19 cellular contexts compared by ENCODE assay signal in the genomic region with DNA sequence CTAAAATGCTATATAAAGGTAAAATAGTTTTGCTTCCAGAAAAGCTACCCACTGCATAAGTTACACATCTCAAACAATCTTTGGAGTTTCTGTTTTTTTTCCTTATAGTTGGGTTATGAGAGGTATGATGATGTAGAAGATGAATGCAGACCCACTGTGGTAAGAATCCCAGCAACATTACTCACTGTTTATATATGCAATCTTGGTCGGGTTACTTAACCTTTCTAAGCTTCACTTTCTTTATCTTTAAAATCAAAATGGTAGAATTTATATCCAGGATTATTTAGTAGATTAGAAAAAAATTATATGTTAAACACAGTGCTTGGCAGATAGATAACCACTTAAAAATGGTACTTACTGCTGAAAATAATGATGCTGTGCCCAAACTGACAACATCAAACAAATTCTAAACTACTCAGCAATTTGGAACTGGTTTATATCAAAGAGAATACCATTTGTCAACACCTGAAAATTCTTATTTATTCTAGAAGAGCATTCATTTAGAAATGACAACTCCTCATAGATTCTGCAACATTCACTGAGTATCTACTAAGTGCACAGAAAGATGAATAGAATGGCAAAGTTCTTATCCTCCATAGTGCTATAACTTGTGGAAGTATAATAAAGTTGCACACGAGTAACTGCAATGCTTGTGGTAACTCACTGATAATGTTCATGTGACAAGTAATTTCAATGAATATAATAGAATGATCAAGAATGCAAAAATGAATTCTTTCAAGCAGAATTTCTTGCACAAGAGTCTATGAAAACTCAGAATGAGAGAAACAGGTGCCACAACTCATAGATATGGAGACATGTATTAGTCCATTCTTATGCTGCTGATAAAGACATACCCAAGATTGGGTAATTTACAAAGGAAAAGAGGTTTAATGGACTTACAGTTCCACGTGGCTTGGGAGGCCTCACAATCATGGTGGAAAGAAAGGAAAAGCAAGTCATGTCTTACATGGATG.
DNase-seq lines count a peak whose midpoint lies in the region; ATAC-seq and TF ChIP-seq lines count a peak whose summit lies in the region.
"Had no signal": no experiment of that assay in that cellular context is flagged by ENCODE, and none has a peak within 500 bp of the region (broad histone marks: within the 10 kb centered on the region; RNA-seq: fewer than 3 reads in every experiment).

No MANE protein-coding gene starts in this region.

- H3K9me3 ChIP-seq in PC-3 (ENCODE audit: low read length), result peaks cover 4% of the 10 kb centered on the region

- H3K36me3 ChIP-seq in PC-3 (ENCODE audit: low read depth, low read length) (peaks cover 4% of the 10 kb centered on the region; the same call in 1 of the 2 replicates), brain microvascular endothelial cell (replicated peaks) (no peaks in the 10 kb centered on the region)
- H3K36me3 ChIP-seq: left lung, right atrium auricular region, stomach had no signal

- DNase-seq in AG08395 (ENCODE audit: low spot score) (peak; percentile 40), PC-3 (peak; percentile 76), brain microvascular endothelial cell (peak; percentile 63), iris pigment epithelial cell (ENCODE audit: low read depth) (peak; percentile 92), head of caudate nucleus (no peak)
- no peak for DNase-seq in stimulated activated naive CD8-positive, alpha-beta T cell treated with anti-CD3 and anti-CD28 coated beads, Interleukin-15, Interleukin-2, amounts not matched to agents 100 U/mL and 50 U/mL, for 24 hours
- no peak for DNase-seq in activated CD8-positive, alpha-beta T cell treated with anti-CD3 and anti-CD28 coated beads, Interleukin-2, amount 10 ng/mL, durations not matched to agents 7 days and 5 days
- DNase-seq in activated CD4-positive, alpha-beta memory T cell treated with anti-CD3 and anti-CD28 coated beads for 36 hours, result no peak
- DNase-seq: ACHN; activated CD4-positive, CD25-positive, alpha-beta regulatory T cell treated with anti-CD3 and anti-CD28 coated beads, Interleukin-2, amount 50 U/mL, for 72 hours; activated CD8-positive, alpha-beta memory T cell treated with anti-CD3 and anti-CD28 coated beads, Interleukin-2, amount 50 U/mL, for 4 hours; activated naive CD4-positive, alpha-beta T cell; CD8-positive, alpha-beta memory T cell; DMS79 treated with DMSO at 0.1 percent for 48 hours; left lung; mucosa of descending colon; stomach; T-helper 9 cell had no signal

- no peak overlapping the region for H3K4me3 Mint-ChIP-seq in activated CD8-positive, alpha-beta T cell treated with anti-CD3 and anti-CD28 coated beads, Interleukin-2, amount 10 ng/mL, durations not matched to agents 7 days and 5 days
- H3K4me3 Mint-ChIP-seq in activated CD4-positive, alpha-beta memory T cell treated with anti-CD3 and anti-CD28 coated beads for 36 hours, result no peak overlapping the region
- H3K4me3 Mint-ChIP-seq: CD8-positive, alpha-beta memory T cell had no signal

- H2AFZ ChIP-seq in PC-3 (ENCODE audit: low read length), result no peak overlapping the region

- peaks cover 9% of the 10 kb centered on the region for H3K9me3 Mint-ChIP-seq in activated CD8-positive, alpha-beta T cell treated with anti-CD3 and anti-CD28 coated beads, Interleukin-2, amount 10 ng/mL, durations not matched to agents 7 days and 5 days (ENCODE audit: insufficient read depth)
- H3K9me3 Mint-ChIP-seq in activated CD4-positive, alpha-beta memory T cell treated with anti-CD3 and anti-CD28 coated beads for 36 hours, result peaks cover 7% of the 10 kb centered on the region

- POLR2A ChIA-PET in PC-3 (lab: Charles Lee; ENCODE audit: unreplicated experiment), result no interaction called here
- POLR2A ChIA-PET in activated CD8-positive, alpha-beta T cell treated with anti-CD3 and anti-CD28 coated beads, Interleukin-2, amount 10 ng/mL, durations not matched to agents 7 days and 5 days (lab: Charles Lee), result no interaction called here
- POLR2A ChIA-PET in activated CD4-positive, alpha-beta memory T cell treated with anti-CD3 and anti-CD28 coated beads for 36 hours (lab: Charles Lee), result no interaction called here

- H3K27me3 ChIP-seq in PC-3 (ENCODE audit: low read length) (no peaks in the 10 kb centered on the region), brain microvascular endothelial cell (replicated peaks) (no peaks in the 10 kb centered on the region)
- H3K27me3 ChIP-seq: left lung, right atrium auricular region, stomach had no signal

- no peak overlapping the region for H3K9ac ChIP-seq in PC-3 (ENCODE audit: low read length)

- peaks cover 15% of the 10 kb centered on the region for H3F3A ChIP-seq in PC-3 (ENCODE audit: low read length, unreplicated experiment)

- no peak for TF ChIP-seq CTCF in PC-3 (conservative IDR thresholded peaks at IDR 0.05; ENCODE audit: low read depth, low read length)
- TF ChIP-seq CTCF in brain microvascular endothelial cell (IDR thresholded peaks at IDR 0.05; ENCODE audit: low read depth, low read length, missing control alignments), result no peak

- CTCF ChIA-PET in PC-3 (lab: Charles Lee), result no interaction called here
- CTCF ChIA-PET in activated CD8-positive, alpha-beta T cell treated with anti-CD3 and anti-CD28 coated beads, Interleukin-2, amount 10 ng/mL, durations not matched to agents 7 days and 5 days (lab: Charles Lee), result interaction anchor here (0.7 kb wide), 1 partner anchor 97 kb away, joined by 3 read pairs; no protein-coding TSS in a partner anchor
- CTCF ChIA-PET in activated CD4-positive, alpha-beta memory T cell treated with anti-CD3 and anti-CD28 coated beads for 36 hours (lab: Charles Lee), result no interaction called here

- H3K27ac Mint-ChIP-seq in activated CD8-positive, alpha-beta T cell treated with anti-CD3 and anti-CD28 coated beads, Interleukin-2, amount 10 ng/mL, durations not matched to agents 7 days and 5 days, result no peak overlapping the region
- no peak overlapping the region for H3K27ac Mint-ChIP-seq in activated CD4-positive, alpha-beta memory T cell treated with anti-CD3 and anti-CD28 coated beads for 36 hours
- H3K27ac Mint-ChIP-seq: CD8-positive, alpha-beta memory T cell had no signal

- H4K20me1 ChIP-seq in PC-3 (ENCODE audit: low read length), result no peaks in the 10 kb centered on the region

- no peaks in the 10 kb centered on the region for H3K79me2 ChIP-seq in PC-3 (ENCODE audit: low read length)

- H3K27ac ChIP-seq in PC-3 (ENCODE audit: low read length) (peak overlapping the region; percentile 48), brain microvascular endothelial cell (peak overlapping the region; percentile 86)
- H3K27ac ChIP-seq: left lung, right atrium auricular region, stomach had no signal

- H3K4me3 ChIP-seq in PC-3 (ENCODE audit: low read length), result no peak overlapping the region
- no peak overlapping the region for H3K4me3 ChIP-seq in brain microvascular endothelial cell (ENCODE audit: low read depth, low read length)
- H3K4me3 ChIP-seq: left lung, mucosa of descending colon, right atrium auricular region, stomach had no signal

- peak; percentile 82 for ATAC-seq in PC-3
- no peak for ATAC-seq in stimulated activated naive CD8-positive, alpha-beta T cell treated with anti-CD3 and anti-CD28 coated beads, Interleukin-15, Interleukin-2, amounts not matched to agents 100 U/mL and 50 U/mL, for 24 hours
- no peak for ATAC-seq in activated CD8-positive, alpha-beta T cell treated with anti-CD3 and anti-CD28 coated beads, Interleukin-2, amount 10 ng/mL, durations not matched to agents 7 days and 5 days
- ATAC-seq: left lung, mucosa of descending colon had no signal

- peak overlapping the region; percentile 47 for H3K4me2 ChIP-seq in PC-3 (ENCODE audit: low read length)

- no TSS peak for BruUV-seq in PC-3 (replicated peaks; lab: Mats Ljungman, UMichigan)

- intact Hi-C loops in PC-3 (cut with micrococcal nuclease), result no loop called here
- intact Hi-C loops in head of caudate nucleus (cut with DNase I), result no loop called here
- intact Hi-C loops in activated CD4-positive, alpha-beta memory T cell treated with anti-CD3 and anti-CD28 coated beads for 36 hours (cut with micrococcal nuclease), result no loop called here

- no peaks in the 10 kb centered on the region for H3K4me1 Mint-ChIP-seq in activated CD8-positive, alpha-beta T cell treated with anti-CD3 and anti-CD28 coated beads, Interleukin-2, amount 10 ng/mL, durations not matched to agents 7 days and 5 days (ENCODE audit: low read depth)
- no peaks in the 10 kb centered on the region for H3K4me1 Mint-ChIP-seq in activated CD4-positive, alpha-beta memory T cell treated with anti-CD3 and anti-CD28 coated beads for 36 hours (ENCODE audit: low read depth)
- H3K4me1 Mint-ChIP-seq: CD8-positive, alpha-beta memory T cell had no signal

- no peaks in the 10 kb centered on the region for H3K36me3 Mint-ChIP-seq in activated CD8-positive, alpha-beta T cell treated with anti-CD3 and anti-CD28 coated beads, Interleukin-2, amount 10 ng/mL, durations not matched to agents 7 days and 5 days (ENCODE audit: low read depth)
- no peaks in the 10 kb centered on the region for H3K36me3 Mint-ChIP-seq in activated CD4-positive, alpha-beta memory T cell treated with anti-CD3 and anti-CD28 coated beads for 36 hours
- H3K36me3 Mint-ChIP-seq: CD8-positive, alpha-beta memory T cell had no signal

- H3K4me1 ChIP-seq in PC-3 (ENCODE audit: insufficient read depth, low read length), result peaks cover 23% of the 10 kb centered on the region
- H3K4me1 ChIP-seq: right atrium auricular region, stomach had no signal

- no peaks in the 10 kb centered on the region for H3K9me2 ChIP-seq in PC-3 (replicated peaks; ENCODE audit: low read length)

- in situ Hi-C loops in brain microvascular endothelial cell (cut with HindIII; ENCODE audit: low pct_ligation_motif_present, low sequenced_read_pairs), result no loop called here

- peaks cover 7% of the 10 kb centered on the region for H3K27me3 Mint-ChIP-seq in activated CD8-positive, alpha-beta T cell treated with anti-CD3 and anti-CD28 coated beads, Interleukin-2, amount 10 ng/mL, durations not matched to agents 7 days and 5 days (ENCODE audit: low read depth)
- H3K27me3 Mint-ChIP-seq in activated CD4-positive, alpha-beta memory T cell treated with anti-CD3 and anti-CD28 coated beads for 36 hours, result peaks cover 21% of the 10 kb centered on the region

Comparison
In these comparisons a context has a peak if more than half of its experiments do, and no peak if none do; other contexts are left out.
1. DNase-seq: peak in AG08395 (single experiment), PC-3 (single experiment), brain microvascular endothelial cell (single experiment) and iris pigment epithelial cell (single experiment); none in head of caudate nucleus (0 of 42), stimulated activated naive CD8-positive, alpha-beta T cell treated with anti-CD3 and anti-CD28 coated beads, Interleukin-15, Interleukin-2, amounts not matched to agents 100 U/mL and 50 U/mL, for 24 hours (single experiment), activated CD8-positive, alpha-beta T cell treated with anti-CD3 and anti-CD28 coated beads, Interleukin-2, amount 10 ng/mL, durations not matched to agents 7 days and 5 days (single experiment) and activated CD4-positive, alpha-beta memory T cell treated with anti-CD3 and anti-CD28 coated beads for 36 hours (single experiment).